Comparison of ENCODE assay signal across 1 cellular context in genomic region chr9:128006360-128007024, GRCh38.
TF ChIP-seq lines count a peak whose summit lies in the region.

No MANE protein-coding gene starts in this region.

TF ChIP-seq in HepG2, 621 proteins besides CTCF, POLR2A, EP300 and RAD21 (continued from another document):
- TF ChIP-seq ZNF770 (CRISPR knock-in tag; IDR thresholded peaks at IDR 0.05), result peak; percentile 57; the same call in 1 of the 2 replicates
